ENCODE assay signal across 8 cellular contexts in genomic region chr19:56080669-56081401, GRCh38. TPM values are rescaled to one million over a fixed set of nuclear protein-coding genes. Genes with fewer than 3 reads are reported as not detected.
A peak's percentile ranks its signal among the peaks of the same experiment; 100 is the strongest.
DNase-seq lines count a peak whose midpoint lies in the region; ATAC-seq and TF ChIP-seq lines count a peak whose summit lies in the region.

No MANE protein-coding gene starts in this region.

- ATAC-seq in HG02870 (IDR thresholded peaks at IDR 0.05; ENCODE audit: unreplicated experiment) = peak; percentile 51

- no peaks in the 10 kb centered on the region for H3K9me3 ChIP-seq in liver (ENCODE audit: control insufficient read depth in 4 of 4, low read length in 3 of 4)

- DNase-seq in GM12865 (ENCODE audit: low read depth) = peak; percentile 91
- peak; percentile 37 for DNase-seq in NCI-H2107 (lab: John Stamatoyannopoulos, UW)
- peak; percentile 61 to 73 for DNase-seq in activated CD4-positive, alpha-beta T cell treated with anti-CD3 and anti-CD28 coated beads for 24 hours (ENCODE audit: low read depth in 2 of 2)
- DNase-seq in coronary artery (ENCODE audit: low spot score) = no peak
- peak; percentile 38 for DNase-seq in stimulated activated CD4-positive, alpha-beta T cell treated with anti-CD3 and anti-CD28 coated beads, Interleukin-2, amount 100 ng/mL, for 4 hours (ENCODE audit: low read depth)
- no peak for DNase-seq in NK-92 (lab: John Stamatoyannopoulos, UW; ENCODE audit: unreplicated experiment)

- H3K9ac ChIP-seq in liver (ENCODE audit: low read depth in 1 of 2, low read length in 2 of 2) = peak overlapping the region in 1 of 2 donors; percentile 0

- peaks cover 0 to 2% (median 0%) of the 10 kb centered on the region in 4 donors for H3K36me3 ChIP-seq in liver (ENCODE audit: control insufficient read depth in 4 of 4, insufficient read depth in 3 of 4, low read depth in 1 of 4, low read length in 3 of 4)

- H3K4me3 ChIP-seq in GM12865 (ENCODE audit: low read depth, low read length) (peak overlapping the region; percentile 66), coronary artery (peak overlapping the region; percentile 68), liver (ENCODE audit: low read depth in 1 of 3, low read length in 3 of 3) (peak overlapping the region in 2 of 3 donors; percentile 18 to 42)

- H3K27ac ChIP-seq in coronary artery (no peak overlapping the region), liver (ENCODE audit: low read depth in 1 of 2, low read length in 2 of 2) (no peak overlapping the region)

- H3K4me1 ChIP-seq in liver (ENCODE audit: control insufficient read depth in 4 of 4, insufficient read depth in 4 of 4, low read length in 3 of 4) = peaks cover 5 to 18% (median 11%) of the 10 kb centered on the region in 4 donors

- TF ChIP-seq CTCF in GM12865 (IDR thresholded peaks at IDR 0.05; ENCODE audit: insufficient read depth, low read depth, low read length, missing control alignments) (peak; percentile 71), coronary artery (IDR thresholded peaks at IDR 0.05) (no peak), liver (IDR thresholded peaks at IDR 0.05; ENCODE audit: low read depth, low read length, missing input control) (peak; percentile 51)

- peak; percentile 66 to 74 for TF ChIP-seq RAD21 in liver (IDR thresholded peaks at IDR 0.05)

- WGBS in liver = 8% methylated on average over 36 of the region's 36 CpGs

- no peaks in the 10 kb centered on the region for H3K27me3 ChIP-seq in liver (ENCODE audit: control insufficient read depth in 4 of 4, insufficient read depth in 4 of 4, low read length in 3 of 4)

TF ChIP-seq in liver, 16 proteins besides CTCF, POLR2A, EP300 and RAD21:
- no peak for TF ChIP-seq YY1 (IDR thresholded peaks at IDR 0.05)
- TF ChIP-seq NR2F2 (IDR thresholded peaks at IDR 0.05) = peak; percentile 56

RNA-seq across cellular contexts. Expression of gene ZNF787, which starts 40.3 kb away (rescaled TPM):
- total RNA-seq in liver = 10 to 100 TPM; 17.6 to 23.6 TPM
- polyA plus RNA-seq in liver = 10 to 100 TPM in 1 of 2 donors, 1 to 10 TPM in 1; 2.9 to 20.1 TPM

Comparison
In these comparisons a context has a peak if more than half of its experiments do, and no peak if none do; other contexts are left out.
1. DNase-seq: peak in GM12865 (single experiment), NCI-H2107 (single experiment), activated CD4-positive, alpha-beta T cell treated with anti-CD3 and anti-CD28 coated beads for 24 hours (2 of 2) and stimulated activated CD4-positive, alpha-beta T cell treated with anti-CD3 and anti-CD28 coated beads, Interleukin-2, amount 100 ng/mL, for 4 hours (single experiment); none in coronary artery (single experiment) and NK-92 (single experiment).
2. Peak in every context shown above with its lines, with median percentiles within 50 percentile points of each other: H3K4me3 ChIP-seq.